ENCODE assay signal across 10 cellular contexts in the genomic region with DNA sequence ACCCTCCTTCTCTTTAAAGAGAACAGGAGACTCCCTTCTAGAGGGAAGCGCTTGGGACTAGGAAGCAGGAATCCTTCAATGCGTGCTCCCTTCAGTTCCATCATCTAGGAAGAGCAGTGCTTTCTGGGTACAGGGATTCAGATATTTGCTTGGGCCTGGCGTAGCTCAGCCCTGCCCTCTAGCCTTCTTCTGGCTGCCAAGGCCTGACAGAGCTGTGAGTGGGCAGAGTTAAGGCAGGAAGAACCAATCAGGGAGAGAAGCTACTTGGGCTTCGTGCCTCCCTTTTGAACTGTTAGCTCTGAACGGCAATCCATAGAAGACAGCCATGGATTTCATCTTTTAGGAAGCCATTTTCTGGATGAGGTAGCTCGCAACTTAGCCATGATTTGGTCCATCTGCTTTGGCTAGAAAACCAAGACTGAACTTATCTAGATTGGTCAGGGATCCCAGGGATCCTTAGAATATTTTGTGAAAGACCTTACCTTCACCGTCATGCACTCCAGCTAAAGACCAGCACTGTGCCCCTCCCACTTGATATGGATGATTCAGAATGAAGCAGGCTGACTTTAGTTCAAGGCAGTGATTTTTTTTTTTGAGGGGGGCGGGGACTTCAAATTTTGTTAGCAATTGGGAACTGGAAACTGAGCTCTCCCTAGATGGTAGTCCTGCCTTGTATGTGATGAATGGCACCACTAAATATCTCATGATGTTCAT. TPM values are rescaled to one million over a fixed set of nuclear protein-coding genes. Genes with fewer than 3 reads are reported as not detected.
A peak's percentile ranks its signal among the peaks of the same experiment; 100 is the strongest.
DNase-seq lines count a peak whose midpoint lies in the region; ATAC-seq and TF ChIP-seq lines count a peak whose summit lies in the region.
"Had no signal": no experiment of that assay in that cellular context is flagged by ENCODE, and none has a peak within 500 bp of the region (broad histone marks: within the 10 kb centered on the region; RNA-seq: fewer than 3 reads in every experiment).

No MANE protein-coding gene starts in this region.

- H3K27ac ChIP-seq in VCaP: 0 out of 2 replicates have a peak overlapping the region, but pooled peaks have one; percentile 67

- CTCF ChIA-PET in HEK293T (lab: Yijun Ruan, JAX): interaction anchor here (0.6 to 1.8 kb wide), 7 partner anchors 8 to 472 kb away, joined by 3 to 5 read pairs (median 4); no protein-coding TSS in a partner anchor

- DNase-seq in stimulated activated CD4-positive, alpha-beta T cell treated with anti-CD3 and anti-CD28 coated beads, Interleukin-2, amount 100 ng/mL, for 4 hours (ENCODE audit: low read depth): peak; percentile 40
- DNase-seq in stimulated activated CD4-positive, alpha-beta T cell treated with anti-CD3 and anti-CD28 coated beads, Interleukin-4, amount 100 ng/mL, for 24 hours: no peak
- DNase-seq in left cardiac atrium (peak; percentile 48), glomerular visceral epithelial cell (ENCODE audit: extremely low spot score) (no peak), HEK293T (ENCODE audit: extremely low spot score) (no peak), omental fat pad (ENCODE audit: low spot score) (no peak)
- DNase-seq: activated CD4-positive, alpha-beta T cell treated with anti-CD3 and anti-CD28 coated beads for 48 hours; NCI-H1417 treated with DMSO at 0.1 percent for 48 hours had no signal

- TF ChIP-seq CTCF in VCaP (conservative IDR thresholded peaks at IDR 0.05): no peak
- no peak for TF ChIP-seq CTCF in omental fat pad (IDR thresholded peaks at IDR 0.05)

- POLR2A ChIA-PET in HEK293T (lab: Yijun Ruan, JAX): interaction anchor here (1.3 kb wide), 1 partner anchor 33 kb away, joined by 5 read pairs; a partner anchor contains a TSS

- peak; percentile 39 to 50 for ATAC-seq in left cardiac atrium
- no peak for ATAC-seq in GM18907 (IDR thresholded peaks at IDR 0.05; ENCODE audit: unreplicated experiment)
- no peak for ATAC-seq in omental fat pad (ENCODE audit: low FRiP score)

- intact Hi-C loops in left cardiac atrium (cut with DNase I): no loop called here

TF ChIP-seq in HEK293T, 16 proteins besides CTCF, POLR2A, EP300 and RAD21:
- TF ChIP-seq CTBP1 (IDR thresholded peaks at IDR 0.05; ENCODE audit: borderline replicate concordance): no peak
- no peak for TF ChIP-seq L3MBTL2 (conservative IDR thresholded peaks at IDR 0.05)
- no peak for TF ChIP-seq HDGF (IDR thresholded peaks at IDR 0.05; ENCODE audit: borderline replicate concordance)
- no peak for TF ChIP-seq ELF4 (IDR thresholded peaks at IDR 0.05)
- no peak for TF ChIP-seq FOXA1 (IDR thresholded peaks at IDR 0.05)
- TF ChIP-seq ZNF384 (IDR thresholded peaks at IDR 0.05): no peak
- no peak for TF ChIP-seq FOXM1 (IDR thresholded peaks at IDR 0.05; ENCODE audit: borderline replicate concordance)
- TF ChIP-seq ARNT (IDR thresholded peaks at IDR 0.05): no peak
- no peak for TF ChIP-seq TARDBP (IDR thresholded peaks at IDR 0.05)
- TF ChIP-seq, protein P1, sequence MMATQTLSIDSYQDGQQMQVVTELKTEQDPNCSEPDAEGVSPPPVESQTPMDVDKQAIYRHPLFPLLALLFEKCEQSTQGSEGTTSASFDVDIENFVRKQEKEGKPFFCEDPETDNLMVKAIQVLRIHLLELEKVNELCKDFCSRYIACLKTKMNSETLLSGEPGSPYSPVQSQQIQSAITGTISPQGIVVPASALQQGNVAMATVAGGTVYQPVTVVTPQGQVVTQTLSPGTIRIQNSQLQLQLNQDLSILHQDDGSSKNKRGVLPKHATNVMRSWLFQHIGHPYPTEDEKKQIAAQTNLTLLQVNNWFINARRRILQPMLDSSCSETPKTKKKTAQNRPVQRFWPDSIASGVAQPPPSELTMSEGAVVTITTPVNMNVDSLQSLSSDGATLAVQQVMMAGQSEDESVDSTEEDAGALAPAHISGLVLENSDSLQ (IDR thresholded peaks at IDR 0.05): no peak
- TF ChIP-seq SP1 (IDR thresholded peaks at IDR 0.05): no peak
- no peak for TF ChIP-seq LEF1 (IDR thresholded peaks at IDR 0.05; ENCODE audit: borderline replicate concordance)
- no peak for TF ChIP-seq FOXK2 (IDR thresholded peaks at IDR 0.05)
- TF ChIP-seq SUZ12 (IDR thresholded peaks at IDR 0.05): no peak
- no peak for TF ChIP-seq NFRKB (IDR thresholded peaks at IDR 0.05)
- no peak for TF ChIP-seq BHLHE40 (IDR thresholded peaks at IDR 0.05; ENCODE audit: borderline replicate concordance)

RNA-seq across cellular contexts. Expression of a gene that starts 2.5 kb away (rescaled TPM):
- total RNA-seq in left cardiac atrium (10 to 100 TPM; 67.0 to 82.1 TPM), omental fat pad (10 to 100 TPM; 10.7 to 45.9 (median 14.1) TPM)

RNA-seq across cellular contexts. Expression of a gene that starts 32.3 kb away (rescaled TPM):
- 10 to 100 TPM in 1 of 2 donors, 1 to 10 TPM in 1; 8.1 to 10.5 TPM for total RNA-seq in left cardiac atrium
- 10 to 100 TPM in 3 of 4 donors, 1 to 10 TPM in 1; 9.2 to 18.3 (median 13.2) TPM for total RNA-seq in omental fat pad

RNA-seq across cellular contexts. Expression of a gene that starts 35.7 kb away (rescaled TPM):
- total RNA-seq in left cardiac atrium: 10 to 100 TPM; 30.8 to 44.0 TPM
- 10 to 100 TPM; 24.4 to 73.6 (median 37.3) TPM for total RNA-seq in omental fat pad

RNA-seq across cellular contexts. Expression of a gene that starts 56.7 kb away (rescaled TPM):
- total RNA-seq in left cardiac atrium (10 to 100 TPM; 42.0 to 48.8 TPM), omental fat pad (100 to 1,000 TPM in 1 of 4 donors, 10 to 100 TPM in 3; 65.0 to 122 (median 72.6) TPM)

RNA-seq across cellular contexts. Expression of a gene that starts 58.4 kb away (rescaled TPM):
- total RNA-seq in left cardiac atrium (10 to 100 TPM in 1 of 2 donors, 1 to 10 TPM in 1; 8.3 to 11.6 TPM), omental fat pad (10 to 100 TPM; 21.6 to 55.2 (median 25.2) TPM)

Comparison
In these comparisons a context has a peak if more than half of its experiments do, and no peak if none do; other contexts are left out.
1. DNase-seq: peak in stimulated activated CD4-positive, alpha-beta T cell treated with anti-CD3 and anti-CD28 coated beads, Interleukin-2, amount 100 ng/mL, for 4 hours (single experiment) and left cardiac atrium (single experiment); none in stimulated activated CD4-positive, alpha-beta T cell treated with anti-CD3 and anti-CD28 coated beads, Interleukin-4, amount 100 ng/mL, for 24 hours (single experiment), glomerular visceral epithelial cell (single experiment), HEK293T (single experiment) and omental fat pad (single experiment).
2. ATAC-seq: peak in left cardiac atrium (2 of 2); none in GM18907 (single experiment) and omental fat pad (single experiment).